ENCODE assay signal across 1 cellular context in the genomic region with DNA sequence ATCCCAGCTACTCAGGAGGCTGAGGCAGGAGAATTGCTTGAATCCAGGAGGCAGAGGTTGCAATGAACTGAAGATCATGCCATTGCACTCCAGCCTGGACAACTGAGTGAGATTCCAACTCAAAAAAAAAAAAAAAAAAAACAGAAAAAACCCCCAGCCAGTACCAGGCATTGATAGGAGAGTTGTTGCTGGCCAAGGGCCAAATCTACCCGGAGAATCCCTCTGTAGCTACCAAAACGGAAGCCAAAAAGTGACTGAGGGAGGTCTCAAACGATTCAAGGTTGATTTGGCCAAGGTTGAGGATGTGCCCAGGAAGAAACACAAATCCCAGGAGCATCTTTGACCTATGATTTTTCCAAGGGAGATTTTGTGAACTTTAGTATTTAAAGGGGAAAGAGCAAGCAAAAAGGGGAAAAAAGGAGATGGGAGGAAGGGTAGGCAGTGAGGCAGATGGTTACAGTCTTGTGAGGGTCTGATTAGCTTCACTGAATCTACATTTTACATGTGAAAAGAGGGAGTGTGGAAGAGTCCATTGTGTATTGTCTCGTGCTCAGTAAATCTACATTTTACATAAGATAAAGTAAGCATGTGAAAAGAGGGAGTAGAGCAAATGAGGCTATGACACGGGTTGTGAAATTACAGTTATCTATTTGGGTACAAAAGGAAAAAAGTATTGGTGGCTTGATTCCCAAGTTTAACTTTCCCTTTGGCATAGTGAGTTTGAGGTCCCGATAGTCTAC.
TF ChIP-seq lines count a peak whose summit lies in the region.

No MANE protein-coding gene starts in this region.

TF ChIP-seq in H1, 55 proteins besides CTCF, POLR2A, EP300 and RAD21:
- TF ChIP-seq, protein P1, sequence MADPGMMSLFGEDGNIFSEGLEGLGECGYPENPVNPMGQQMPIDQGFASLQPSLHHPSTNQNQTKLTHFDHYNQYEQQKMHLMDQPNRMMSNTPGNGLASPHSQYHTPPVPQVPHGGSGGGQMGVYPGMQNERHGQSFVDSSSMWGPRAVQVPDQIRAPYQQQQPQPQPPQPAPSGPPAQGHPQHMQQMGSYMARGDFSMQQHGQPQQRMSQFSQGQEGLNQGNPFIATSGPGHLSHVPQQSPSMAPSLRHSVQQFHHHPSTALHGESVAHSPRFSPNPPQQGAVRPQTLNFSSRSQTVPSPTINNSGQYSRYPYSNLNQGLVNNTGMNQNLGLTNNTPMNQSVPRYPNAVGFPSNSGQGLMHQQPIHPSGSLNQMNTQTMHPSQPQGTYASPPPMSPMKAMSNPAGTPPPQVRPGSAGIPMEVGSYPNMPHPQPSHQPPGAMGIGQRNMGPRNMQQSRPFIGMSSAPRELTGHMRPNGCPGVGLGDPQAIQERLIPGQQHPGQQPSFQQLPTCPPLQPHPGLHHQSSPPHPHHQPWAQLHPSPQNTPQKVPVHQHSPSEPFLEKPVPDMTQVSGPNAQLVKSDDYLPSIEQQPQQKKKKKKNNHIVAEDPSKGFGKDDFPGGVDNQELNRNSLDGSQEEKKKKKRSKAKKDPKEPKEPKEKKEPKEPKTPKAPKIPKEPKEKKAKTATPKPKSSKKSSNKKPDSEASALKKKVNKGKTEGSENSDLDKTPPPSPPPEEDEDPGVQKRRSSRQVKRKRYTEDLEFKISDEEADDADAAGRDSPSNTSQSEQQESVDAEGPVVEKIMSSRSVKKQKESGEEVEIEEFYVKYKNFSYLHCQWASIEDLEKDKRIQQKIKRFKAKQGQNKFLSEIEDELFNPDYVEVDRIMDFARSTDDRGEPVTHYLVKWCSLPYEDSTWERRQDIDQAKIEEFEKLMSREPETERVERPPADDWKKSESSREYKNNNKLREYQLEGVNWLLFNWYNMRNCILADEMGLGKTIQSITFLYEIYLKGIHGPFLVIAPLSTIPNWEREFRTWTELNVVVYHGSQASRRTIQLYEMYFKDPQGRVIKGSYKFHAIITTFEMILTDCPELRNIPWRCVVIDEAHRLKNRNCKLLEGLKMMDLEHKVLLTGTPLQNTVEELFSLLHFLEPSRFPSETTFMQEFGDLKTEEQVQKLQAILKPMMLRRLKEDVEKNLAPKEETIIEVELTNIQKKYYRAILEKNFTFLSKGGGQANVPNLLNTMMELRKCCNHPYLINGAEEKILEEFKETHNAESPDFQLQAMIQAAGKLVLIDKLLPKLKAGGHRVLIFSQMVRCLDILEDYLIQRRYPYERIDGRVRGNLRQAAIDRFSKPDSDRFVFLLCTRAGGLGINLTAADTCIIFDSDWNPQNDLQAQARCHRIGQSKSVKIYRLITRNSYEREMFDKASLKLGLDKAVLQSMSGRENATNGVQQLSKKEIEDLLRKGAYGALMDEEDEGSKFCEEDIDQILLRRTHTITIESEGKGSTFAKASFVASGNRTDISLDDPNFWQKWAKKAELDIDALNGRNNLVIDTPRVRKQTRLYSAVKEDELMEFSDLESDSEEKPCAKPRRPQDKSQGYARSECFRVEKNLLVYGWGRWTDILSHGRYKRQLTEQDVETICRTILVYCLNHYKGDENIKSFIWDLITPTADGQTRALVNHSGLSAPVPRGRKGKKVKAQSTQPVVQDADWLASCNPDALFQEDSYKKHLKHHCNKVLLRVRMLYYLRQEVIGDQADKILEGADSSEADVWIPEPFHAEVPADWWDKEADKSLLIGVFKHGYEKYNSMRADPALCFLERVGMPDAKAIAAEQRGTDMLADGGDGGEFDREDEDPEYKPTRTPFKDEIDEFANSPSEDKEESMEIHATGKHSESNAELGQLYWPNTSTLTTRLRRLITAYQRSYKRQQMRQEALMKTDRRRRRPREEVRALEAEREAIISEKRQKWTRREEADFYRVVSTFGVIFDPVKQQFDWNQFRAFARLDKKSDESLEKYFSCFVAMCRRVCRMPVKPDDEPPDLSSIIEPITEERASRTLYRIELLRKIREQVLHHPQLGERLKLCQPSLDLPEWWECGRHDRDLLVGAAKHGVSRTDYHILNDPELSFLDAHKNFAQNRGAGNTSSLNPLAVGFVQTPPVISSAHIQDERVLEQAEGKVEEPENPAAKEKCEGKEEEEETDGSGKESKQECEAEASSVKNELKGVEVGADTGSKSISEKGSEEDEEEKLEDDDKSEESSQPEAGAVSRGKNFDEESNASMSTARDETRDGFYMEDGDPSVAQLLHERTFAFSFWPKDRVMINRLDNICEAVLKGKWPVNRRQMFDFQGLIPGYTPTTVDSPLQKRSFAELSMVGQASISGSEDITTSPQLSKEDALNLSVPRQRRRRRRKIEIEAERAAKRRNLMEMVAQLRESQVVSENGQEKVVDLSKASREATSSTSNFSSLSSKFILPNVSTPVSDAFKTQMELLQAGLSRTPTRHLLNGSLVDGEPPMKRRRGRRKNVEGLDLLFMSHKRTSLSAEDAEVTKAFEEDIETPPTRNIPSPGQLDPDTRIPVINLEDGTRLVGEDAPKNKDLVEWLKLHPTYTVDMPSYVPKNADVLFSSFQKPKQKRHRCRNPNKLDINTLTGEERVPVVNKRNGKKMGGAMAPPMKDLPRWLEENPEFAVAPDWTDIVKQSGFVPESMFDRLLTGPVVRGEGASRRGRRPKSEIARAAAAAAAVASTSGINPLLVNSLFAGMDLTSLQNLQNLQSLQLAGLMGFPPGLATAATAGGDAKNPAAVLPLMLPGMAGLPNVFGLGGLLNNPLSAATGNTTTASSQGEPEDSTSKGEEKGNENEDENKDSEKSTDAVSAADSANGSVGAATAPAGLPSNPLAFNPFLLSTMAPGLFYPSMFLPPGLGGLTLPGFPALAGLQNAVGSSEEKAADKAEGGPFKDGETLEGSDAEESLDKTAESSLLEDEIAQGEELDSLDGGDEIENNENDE (IDR thresholded peaks at IDR 0.05; ENCODE audit: insufficient replicate concordance, low read length): no peak
- TF ChIP-seq RBBP5 (IDR thresholded peaks at IDR 0.05; ENCODE audit: borderline replicate concordance, low read depth, low read length) (no peak), GABPA (IDR thresholded peaks at IDR 0.05; ENCODE audit: borderline replicate concordance, insufficient read depth, low read length) (no peak), GTF2F1 (IDR thresholded peaks at IDR 0.05; ENCODE audit: borderline replicate concordance, low read depth, low read length) (no peak), YY1 (IDR thresholded peaks at IDR 0.05; ENCODE audit: low read depth, low read length) (no peak), ZNF274 (IDR thresholded peaks at IDR 0.05; ENCODE audit: borderline replicate concordance, extremely low read depth, low read length) (no peak), EGR1 (IDR thresholded peaks at IDR 0.05; ENCODE audit: borderline replicate concordance, low read depth, low read length) (no peak), TAF1 (IDR thresholded peaks at IDR 0.05; ENCODE audit: low read depth, low read length) (no peak), JUND (IDR thresholded peaks at IDR 0.05; ENCODE audit: low read length) (no peak), SP4 (IDR thresholded peaks at IDR 0.05; ENCODE audit: low read length) (no peak), FOSL1 (IDR thresholded peaks at IDR 0.05; ENCODE audit: insufficient read depth, low read depth, low read length) (no peak), CEBPB (IDR thresholded peaks at IDR 0.05; ENCODE audit: low read depth, low read length) (no peak), RXRA (IDR thresholded peaks at IDR 0.05; ENCODE audit: insufficient read depth, low read depth, low read length) (no peak), SP2 (IDR thresholded peaks at IDR 0.05; ENCODE audit: low read length) (no peak), NRF1 (IDR thresholded peaks at IDR 0.05; ENCODE audit: low read depth, low read length) (no peak), CTBP2 (IDR thresholded peaks at IDR 0.05; ENCODE audit: borderline replicate concordance, insufficient read depth, insufficient read length, low read length) (no peak), KDM1A (IDR thresholded peaks at IDR 0.05; ENCODE audit: borderline replicate concordance, low read length) (no peak)
